13 cellular contexts compared by ENCODE assay signal in genomic region chr10:104351919-104352318, GRCh38. TPM values are rescaled to one million over a fixed set of nuclear protein-coding genes. Genes with fewer than 3 reads are reported as not detected.
A peak's percentile ranks its signal among the peaks of the same experiment; 100 is the strongest.
DNase-seq lines count a peak whose midpoint lies in the region; ATAC-seq, FAIRE-seq and TF ChIP-seq lines count a peak whose summit lies in the region.
"Had no signal": no experiment of that assay in that cellular context is flagged by ENCODE, and none has a peak within 500 bp of the region (broad histone marks: within the 10 kb centered on the region; RNA-seq: fewer than 3 reads in every experiment).

No MANE protein-coding gene starts in this region.

- H3K36me3 Mint-ChIP-seq in activated T-helper 17 cell treated with anti-CD3 and anti-CD28 coated beads, Interleukin-2, amount 50 U/mL, for 72 hours (ENCODE audit: low read depth), result no peaks in the 10 kb centered on the region
- no peaks in the 10 kb centered on the region for H3K36me3 Mint-ChIP-seq in activated naive CD4-positive, alpha-beta T cell treated with anti-CD3 and anti-CD28 coated beads for 36 hours (ENCODE audit: low read depth)

- peak; percentile 12 for FAIRE-seq in GM18507 (lab: Jason Lieb, UNC)

- POLR2A ChIA-PET in A673 (lab: Charles Lee; ENCODE audit: low non-redundant PET), result no interaction called here

- no peaks in the 10 kb centered on the region for H3K9me3 Mint-ChIP-seq in activated T-helper 17 cell treated with anti-CD3 and anti-CD28 coated beads, Interleukin-2, amount 50 U/mL, for 72 hours
- no peaks in the 10 kb centered on the region for H3K9me3 Mint-ChIP-seq in activated naive CD4-positive, alpha-beta T cell treated with anti-CD3 and anti-CD28 coated beads for 36 hours
- H3K9me3 Mint-ChIP-seq: dendritic cell treated with granulocyte-macrophage colony-stimulating factor and Interleukin-4, amounts not matched to agents 40 ng/mL and 50 ng/mL, for 4 days had no signal

- peaks cover 5% of the 10 kb centered on the region for H3K79me2 ChIP-seq in ACC112 (ENCODE audit: control insufficient read depth, insufficient read depth, low read length, unreplicated experiment)

- H3K4me1 ChIP-seq in ACC112 (ENCODE audit: control insufficient read depth, insufficient read depth, low read length, unreplicated experiment), result peaks cover 33% of the 10 kb centered on the region
- peaks cover 8% of the 10 kb centered on the region for H3K4me1 ChIP-seq in A673 (ENCODE audit: insufficient read depth, low read length, poor library complexity, severe bottlenecking)

- H3K27ac Mint-ChIP-seq in activated T-helper 17 cell treated with anti-CD3 and anti-CD28 coated beads, Interleukin-2, amount 50 U/mL, for 72 hours, result no peak overlapping the region
- no peak overlapping the region for H3K27ac Mint-ChIP-seq in activated naive CD4-positive, alpha-beta T cell treated with anti-CD3 and anti-CD28 coated beads for 36 hours
- H3K27ac Mint-ChIP-seq: dendritic cell treated with granulocyte-macrophage colony-stimulating factor and Interleukin-4, amounts not matched to agents 40 ng/mL and 50 ng/mL, for 4 days had no signal

- no peak overlapping the region for H3K4me3 Mint-ChIP-seq in activated T-helper 17 cell treated with anti-CD3 and anti-CD28 coated beads, Interleukin-2, amount 50 U/mL, for 72 hours
- H3K4me3 Mint-ChIP-seq in activated naive CD4-positive, alpha-beta T cell treated with anti-CD3 and anti-CD28 coated beads for 36 hours, result no peak overlapping the region

- TF ChIP-seq CTCF in A673 (conservative IDR thresholded peaks at IDR 0.05; ENCODE audit: low read depth, low read length), result no peak

- intact Hi-C loops in A673 (cut with micrococcal nuclease; ENCODE audit: unreplicated experiment), result no loop called here
- intact Hi-C loops in activated naive CD4-positive, alpha-beta T cell treated with anti-CD3 and anti-CD28 coated beads for 36 hours (cut with micrococcal nuclease), result loop anchor here (2.0 to 5.0 kb wide), 3 partner anchors 229 to 435 kb away; partner anchors contain the start of genes SFR1 and STN1

- no TSS peak for BruUV-seq in A673 (replicated peaks; lab: Mats Ljungman, UMichigan)

- H3K4me1 Mint-ChIP-seq in activated T-helper 17 cell treated with anti-CD3 and anti-CD28 coated beads, Interleukin-2, amount 50 U/mL, for 72 hours, result peaks cover 6% of the 10 kb centered on the region
- H3K4me1 Mint-ChIP-seq in activated naive CD4-positive, alpha-beta T cell treated with anti-CD3 and anti-CD28 coated beads for 36 hours (ENCODE audit: low read depth), result no peaks in the 10 kb centered on the region

- H3K36me3 ChIP-seq in ACC112 (ENCODE audit: insufficient read depth, low read length), result no peaks in the 10 kb centered on the region
- no peaks in the 10 kb centered on the region for H3K36me3 ChIP-seq in A673 (ENCODE audit: insufficient read depth, low read length, poor library complexity, severe bottlenecking)
- H3K36me3 ChIP-seq: SJSA1 had no signal

- H3K4me3 ChIP-seq in ACC112 (ENCODE audit: low read depth, low read length), result peak overlapping the region; percentile 79
- no peak overlapping the region for H3K4me3 ChIP-seq in A673 (ENCODE audit: low read depth, low read length, poor library complexity, severe bottlenecking)
- H3K4me3 ChIP-seq: SJSA1 had no signal

- DNase-seq in GM18507 (ENCODE audit: extremely low spot score, insufficient read length, low read depth), result no peak
- DNase-seq in activated gamma-delta T cell (lab: John Stamatoyannopoulos, UW), result no peak
- no peak for DNase-seq in 8988T
- no peak for DNase-seq in A673 (ENCODE audit: low spot score)
- DNase-seq in activated naive CD4-positive, alpha-beta T cell treated with anti-CD3 and anti-CD28 coated beads for 36 hours, result no peak
- DNase-seq: hippocampal formation; NCI-H1436; stimulated activated CD4-positive, alpha-beta T cell treated with anti-CD3 and anti-CD28 coated beads, Interleukin-2, amount 100 ng/mL, for 48 hours had no signal

- CTCF ChIA-PET in A673 (lab: Charles Lee), result interaction anchor here (0.9 to 3.5 kb wide), 3 partner anchors 46 to 77 kb away, joined by 3 to 18 read pairs (median 7); no protein-coding TSS in a partner anchor
- CTCF ChIA-PET in activated naive CD4-positive, alpha-beta T cell treated with anti-CD3 and anti-CD28 coated beads for 36 hours (lab: Charles Lee), result interaction anchor here (0.6 to 8.2 kb wide), 20 partner anchors 14 to 1490 kb away, joined by 3 to 177 read pairs (median 8); partner anchors contain the start of gene ITPRIP

- H3K27me3 ChIP-seq in ACC112 (ENCODE audit: insufficient read depth, low read length) (no peaks in the 10 kb centered on the region), A673 (replicated peaks; ENCODE audit: insufficient read depth, low read depth, low read length, poor library complexity) (no peaks in the 10 kb centered on the region)

- H2AFZ ChIP-seq in ACC112 (ENCODE audit: low read length, unreplicated experiment), result no peak overlapping the region

- peak overlapping the region; percentile 73 for H3K27ac ChIP-seq in ACC112 (ENCODE audit: low read depth, low read length)
- H3K27ac ChIP-seq in A673 (ENCODE audit: low read depth, low read length, poor library complexity, severe bottlenecking), result no peak overlapping the region
- H3K27ac ChIP-seq: SJSA1 had no signal

- H3K9me3 ChIP-seq in A673 (ENCODE audit: low read depth, low read length, poor library complexity, severe bottlenecking), result no peaks in the 10 kb centered on the region
- H3K9me3 ChIP-seq: SJSA1 had no signal

- ATAC-seq in HG03565 (IDR thresholded peaks at IDR 0.05; ENCODE audit: unreplicated experiment), result peak; percentile 25
- ATAC-seq in activated T-helper 17 cell treated with anti-CD3 and anti-CD28 coated beads, Interleukin-2, amount 50 U/mL, for 72 hours (replicated peaks), result peak; percentile 28

- H3K27me3 Mint-ChIP-seq in activated T-helper 17 cell treated with anti-CD3 and anti-CD28 coated beads, Interleukin-2, amount 50 U/mL, for 72 hours, result no peaks in the 10 kb centered on the region
- H3K27me3 Mint-ChIP-seq in activated naive CD4-positive, alpha-beta T cell treated with anti-CD3 and anti-CD28 coated beads for 36 hours (ENCODE audit: low read depth), result no peaks in the 10 kb centered on the region
- H3K27me3 Mint-ChIP-seq: dendritic cell treated with granulocyte-macrophage colony-stimulating factor and Interleukin-4, amounts not matched to agents 40 ng/mL and 50 ng/mL, for 4 days had no signal

RNA-seq across cellular contexts. Expression of gene CFAP58, which starts 1.7 kb away (rescaled TPM):
- total RNA-seq in activated T-helper 17 cell treated with anti-CD3 and anti-CD28 coated beads, Interleukin-2, amount 50 U/mL, for 72 hours, result 1 to 10 TPM; 1.3 to 2.2 TPM
- 0.17 and 0.52 TPM in 2 replicates for total RNA-seq in A673 (2021)
- under 1 TPM; 0.59 to 0.86 TPM for total RNA-seq in activated naive CD4-positive, alpha-beta T cell treated with anti-CD3 and anti-CD28 coated beads for 36 hours

RNA-seq across cellular contexts. Expression of gene ITPRIP, which starts 13.7 kb away (rescaled TPM):
- total RNA-seq in activated T-helper 17 cell treated with anti-CD3 and anti-CD28 coated beads, Interleukin-2, amount 50 U/mL, for 72 hours, result 10 to 100 TPM; 10.1 to 19.1 TPM
- total RNA-seq in A673 (2021), result 23.1 and 24.8 TPM in 2 replicates
- 10 to 100 TPM; 24.5 to 25.3 TPM for total RNA-seq in activated naive CD4-positive, alpha-beta T cell treated with anti-CD3 and anti-CD28 coated beads for 36 hours
